In the genomic region with DNA sequence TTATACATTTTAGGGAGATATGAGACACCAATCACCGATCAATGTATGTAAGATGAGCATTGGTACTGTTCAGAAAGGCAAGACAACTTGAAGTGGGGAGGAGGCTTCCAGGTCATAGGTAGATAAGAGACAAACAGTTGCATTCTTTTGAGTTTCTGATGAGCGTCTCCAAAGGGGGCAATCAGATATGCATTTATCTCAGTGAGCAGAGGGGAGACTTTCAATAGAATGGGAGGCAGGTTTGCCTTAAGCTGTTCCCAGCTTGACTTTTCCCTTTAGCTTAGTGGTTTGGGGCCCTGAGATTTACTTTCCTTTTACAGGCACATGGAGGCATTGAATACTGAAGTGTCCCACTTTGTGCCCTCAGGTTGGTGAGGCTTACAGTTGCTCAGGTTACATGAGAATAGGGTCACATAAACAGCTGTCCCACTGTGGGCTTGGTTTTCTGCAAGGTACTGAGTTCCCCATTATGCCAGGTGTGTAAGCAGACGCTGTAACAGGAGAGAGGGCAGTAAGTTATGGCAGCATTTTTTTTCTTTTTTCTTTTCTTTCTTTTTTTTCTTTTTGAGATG, we compare ENCODE assay signal across 1 cellular context.
TF ChIP-seq lines count a peak whose summit lies in the region.

No MANE protein-coding gene starts in this region.

TF ChIP-seq in K562, 482 proteins besides CTCF, POLR2A, EP300 and RAD21 (continued from another document and continues in another):
- TF ChIP-seq, protein P1, sequence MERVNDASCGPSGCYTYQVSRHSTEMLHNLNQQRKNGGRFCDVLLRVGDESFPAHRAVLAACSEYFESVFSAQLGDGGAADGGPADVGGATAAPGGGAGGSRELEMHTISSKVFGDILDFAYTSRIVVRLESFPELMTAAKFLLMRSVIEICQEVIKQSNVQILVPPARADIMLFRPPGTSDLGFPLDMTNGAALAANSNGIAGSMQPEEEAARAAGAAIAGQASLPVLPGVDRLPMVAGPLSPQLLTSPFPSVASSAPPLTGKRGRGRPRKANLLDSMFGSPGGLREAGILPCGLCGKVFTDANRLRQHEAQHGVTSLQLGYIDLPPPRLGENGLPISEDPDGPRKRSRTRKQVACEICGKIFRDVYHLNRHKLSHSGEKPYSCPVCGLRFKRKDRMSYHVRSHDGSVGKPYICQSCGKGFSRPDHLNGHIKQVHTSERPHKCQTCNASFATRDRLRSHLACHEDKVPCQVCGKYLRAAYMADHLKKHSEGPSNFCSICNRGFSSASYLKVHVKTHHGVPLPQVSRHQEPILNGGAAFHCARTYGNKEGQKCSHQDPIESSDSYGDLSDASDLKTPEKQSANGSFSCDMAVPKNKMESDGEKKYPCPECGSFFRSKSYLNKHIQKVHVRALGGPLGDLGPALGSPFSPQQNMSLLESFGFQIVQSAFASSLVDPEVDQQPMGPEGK (CRISPR knock-in tag; IDR thresholded peaks at IDR 0.05; ENCODE audit: borderline replicate concordance): no peak
- TF ChIP-seq ZNF384 (IDR thresholded peaks at IDR 0.05; ENCODE audit: low read depth, low read length): no peak
- TF ChIP-seq ZNF24 (IDR thresholded peaks at IDR 0.05): no peak
- TF ChIP-seq, protein P2, sequence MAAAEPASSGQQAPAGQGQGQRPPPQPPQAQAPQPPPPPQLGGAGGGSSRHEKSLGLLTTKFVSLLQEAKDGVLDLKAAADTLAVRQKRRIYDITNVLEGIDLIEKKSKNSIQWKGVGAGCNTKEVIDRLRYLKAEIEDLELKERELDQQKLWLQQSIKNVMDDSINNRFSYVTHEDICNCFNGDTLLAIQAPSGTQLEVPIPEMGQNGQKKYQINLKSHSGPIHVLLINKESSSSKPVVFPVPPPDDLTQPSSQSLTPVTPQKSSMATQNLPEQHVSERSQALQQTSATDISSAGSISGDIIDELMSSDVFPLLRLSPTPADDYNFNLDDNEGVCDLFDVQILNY (CRISPR knock-in tag; IDR thresholded peaks at IDR 0.05): 0 out of 2 replicates have a peak, but pooled peaks have one; percentile 58
- TF ChIP-seq ZNF224 (CRISPR knock-in tag; IDR thresholded peaks at IDR 0.05): no peak
- no peak for TF ChIP-seq ZFP1 (CRISPR knock-in tag; IDR thresholded peaks at IDR 0.05)
- no peak for TF ChIP-seq GTF2F1 (IDR thresholded peaks at IDR 0.05; ENCODE audit: low read depth, low read length)
- TF ChIP-seq GATAD2A (IDR thresholded peaks at IDR 0.05): no peak
- TF ChIP-seq JUNB (CRISPR knock-in tag; conservative IDR thresholded peaks at IDR 0.05): no peak
- no peak for TF ChIP-seq RNF2 (IDR thresholded peaks at IDR 0.05)
- no peak for TF ChIP-seq ZBED1 (IDR thresholded peaks at IDR 0.05)
- TF ChIP-seq, protein P3, sequence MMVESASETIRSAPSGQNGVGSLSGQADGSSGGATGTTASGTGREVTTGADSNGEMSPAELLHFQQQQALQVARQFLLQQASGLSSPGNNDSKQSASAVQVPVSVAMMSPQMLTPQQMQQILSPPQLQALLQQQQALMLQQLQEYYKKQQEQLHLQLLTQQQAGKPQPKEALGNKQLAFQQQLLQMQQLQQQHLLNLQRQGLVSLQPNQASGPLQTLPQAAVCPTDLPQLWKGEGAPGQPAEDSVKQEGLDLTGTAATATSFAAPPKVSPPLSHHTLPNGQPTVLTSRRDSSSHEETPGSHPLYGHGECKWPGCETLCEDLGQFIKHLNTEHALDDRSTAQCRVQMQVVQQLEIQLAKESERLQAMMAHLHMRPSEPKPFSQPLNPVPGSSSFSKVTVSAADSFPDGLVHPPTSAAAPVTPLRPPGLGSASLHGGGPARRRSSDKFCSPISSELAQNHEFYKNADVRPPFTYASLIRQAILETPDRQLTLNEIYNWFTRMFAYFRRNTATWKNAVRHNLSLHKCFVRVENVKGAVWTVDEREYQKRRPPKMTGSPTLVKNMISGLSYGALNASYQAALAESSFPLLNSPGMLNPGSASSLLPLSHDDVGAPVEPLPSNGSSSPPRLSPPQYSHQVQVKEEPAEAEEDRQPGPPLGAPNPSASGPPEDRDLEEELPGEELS (CRISPR knock-in tag; IDR thresholded peaks at IDR 0.05; ENCODE audit: borderline replicate concordance): no peak
- TF ChIP-seq, protein P4, sequence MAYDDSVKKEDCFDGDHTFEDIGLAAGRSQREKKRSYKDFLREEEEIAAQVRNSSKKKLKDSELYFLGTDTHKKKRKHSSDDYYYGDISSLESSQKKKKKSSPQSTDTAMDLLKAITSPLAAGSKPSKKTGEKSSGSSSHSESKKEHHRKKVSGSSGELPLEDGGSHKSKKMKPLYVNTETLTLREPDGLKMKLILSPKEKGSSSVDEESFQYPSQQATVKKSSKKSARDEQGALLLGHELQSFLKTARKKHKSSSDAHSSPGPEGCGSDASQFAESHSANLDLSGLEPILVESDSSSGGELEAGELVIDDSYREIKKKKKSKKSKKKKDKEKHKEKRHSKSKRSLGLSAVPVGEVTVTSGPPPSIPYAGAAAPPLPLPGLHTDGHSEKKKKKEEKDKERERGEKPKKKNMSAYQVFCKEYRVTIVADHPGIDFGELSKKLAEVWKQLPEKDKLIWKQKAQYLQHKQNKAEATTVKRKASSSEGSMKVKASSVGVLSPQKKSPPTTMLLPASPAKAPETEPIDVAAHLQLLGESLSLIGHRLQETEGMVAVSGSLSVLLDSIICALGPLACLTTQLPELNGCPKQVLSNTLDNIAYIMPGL (CRISPR knock-in tag; IDR thresholded peaks at IDR 0.05): no peak
- TF ChIP-seq ETV5 (CRISPR knock-in tag; IDR thresholded peaks at IDR 0.05; ENCODE audit: low read depth): no peak
- TF ChIP-seq ZNF316 (IDR thresholded peaks at IDR 0.05): no peak
- TF ChIP-seq NUFIP1 (IDR thresholded peaks at IDR 0.05; ENCODE audit: partially characterized antibody): no peak
- TF ChIP-seq, protein P5, sequence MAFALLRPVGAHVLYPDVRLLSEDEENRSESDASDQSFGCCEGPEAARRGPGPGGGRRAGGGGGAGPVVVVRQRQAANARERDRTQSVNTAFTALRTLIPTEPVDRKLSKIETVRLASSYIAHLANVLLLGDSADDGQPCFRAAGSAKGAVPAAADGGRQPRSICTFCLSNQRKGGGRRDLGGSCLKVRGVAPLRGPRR (CRISPR knock-in tag; IDR thresholded peaks at IDR 0.05): no peak
- TF ChIP-seq, protein P6, sequence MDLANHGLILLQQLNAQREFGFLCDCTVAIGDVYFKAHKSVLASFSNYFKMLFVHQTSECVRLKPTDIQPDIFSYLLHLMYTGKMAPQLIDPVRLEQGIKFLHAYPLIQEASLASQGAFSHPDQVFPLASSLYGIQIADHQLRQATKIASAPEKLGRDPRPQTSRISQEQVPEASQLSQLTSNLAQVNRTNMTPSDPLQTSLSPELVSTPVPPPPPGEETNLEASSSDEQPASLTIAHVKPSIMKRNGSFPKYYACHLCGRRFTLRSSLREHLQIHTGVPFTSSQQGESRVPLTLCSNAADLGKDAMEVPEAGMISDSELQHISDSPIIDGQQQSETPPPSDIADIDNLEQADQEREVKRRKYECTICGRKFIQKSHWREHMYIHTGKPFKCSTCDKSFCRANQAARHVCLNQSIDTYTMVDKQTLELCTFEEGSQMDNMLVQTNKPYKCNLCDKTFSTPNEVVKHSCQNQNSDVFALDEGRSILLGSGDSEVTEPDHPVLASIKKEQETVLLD (IDR thresholded peaks at IDR 0.05): no peak
- TF ChIP-seq, protein P7, sequence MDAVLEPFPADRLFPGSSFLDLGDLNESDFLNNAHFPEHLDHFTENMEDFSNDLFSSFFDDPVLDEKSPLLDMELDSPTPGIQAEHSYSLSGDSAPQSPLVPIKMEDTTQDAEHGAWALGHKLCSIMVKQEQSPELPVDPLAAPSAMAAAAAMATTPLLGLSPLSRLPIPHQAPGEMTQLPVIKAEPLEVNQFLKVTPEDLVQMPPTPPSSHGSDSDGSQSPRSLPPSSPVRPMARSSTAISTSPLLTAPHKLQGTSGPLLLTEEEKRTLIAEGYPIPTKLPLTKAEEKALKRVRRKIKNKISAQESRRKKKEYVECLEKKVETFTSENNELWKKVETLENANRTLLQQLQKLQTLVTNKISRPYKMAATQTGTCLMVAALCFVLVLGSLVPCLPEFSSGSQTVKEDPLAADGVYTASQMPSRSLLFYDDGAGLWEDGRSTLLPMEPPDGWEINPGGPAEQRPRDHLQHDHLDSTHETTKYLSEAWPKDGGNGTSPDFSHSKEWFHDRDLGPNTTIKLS (IDR thresholded peaks at IDR 0.05; ENCODE audit: borderline replicate concordance, low read depth): no peak
- TF ChIP-seq SRSF7 (optimal IDR thresholded peaks at IDR 0.05; ENCODE audit: low read depth, low read length): no peak
- peak; percentile 6; the same call in 1 of the 2 replicates for TF ChIP-seq KAT7 (CRISPR knock-in tag; IDR thresholded peaks at IDR 0.05; ENCODE audit: borderline replicate concordance)
- no peak for TF ChIP-seq SMC3 (conservative IDR thresholded peaks at IDR 0.05; ENCODE audit: insufficient read depth, low read depth, low read length)
- TF ChIP-seq ZKSCAN8 (CRISPR knock-in tag; IDR thresholded peaks at IDR 0.05): no peak
- no peak for TF ChIP-seq TAF1 (IDR thresholded peaks at IDR 0.05; ENCODE audit: control insufficient read depth, extremely low read depth, insufficient read depth, low read length, severe bottlenecking)
- TF ChIP-seq, protein P8, sequence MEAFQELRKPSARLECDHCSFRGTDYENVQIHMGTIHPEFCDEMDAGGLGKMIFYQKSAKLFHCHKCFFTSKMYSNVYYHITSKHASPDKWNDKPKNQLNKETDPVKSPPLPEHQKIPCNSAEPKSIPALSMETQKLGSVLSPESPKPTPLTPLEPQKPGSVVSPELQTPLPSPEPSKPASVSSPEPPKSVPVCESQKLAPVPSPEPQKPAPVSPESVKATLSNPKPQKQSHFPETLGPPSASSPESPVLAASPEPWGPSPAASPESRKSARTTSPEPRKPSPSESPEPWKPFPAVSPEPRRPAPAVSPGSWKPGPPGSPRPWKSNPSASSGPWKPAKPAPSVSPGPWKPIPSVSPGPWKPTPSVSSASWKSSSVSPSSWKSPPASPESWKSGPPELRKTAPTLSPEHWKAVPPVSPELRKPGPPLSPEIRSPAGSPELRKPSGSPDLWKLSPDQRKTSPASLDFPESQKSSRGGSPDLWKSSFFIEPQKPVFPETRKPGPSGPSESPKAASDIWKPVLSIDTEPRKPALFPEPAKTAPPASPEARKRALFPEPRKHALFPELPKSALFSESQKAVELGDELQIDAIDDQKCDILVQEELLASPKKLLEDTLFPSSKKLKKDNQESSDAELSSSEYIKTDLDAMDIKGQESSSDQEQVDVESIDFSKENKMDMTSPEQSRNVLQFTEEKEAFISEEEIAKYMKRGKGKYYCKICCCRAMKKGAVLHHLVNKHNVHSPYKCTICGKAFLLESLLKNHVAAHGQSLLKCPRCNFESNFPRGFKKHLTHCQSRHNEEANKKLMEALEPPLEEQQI (IDR thresholded peaks at IDR 0.05): no peak
- TF ChIP-seq, protein P9, sequence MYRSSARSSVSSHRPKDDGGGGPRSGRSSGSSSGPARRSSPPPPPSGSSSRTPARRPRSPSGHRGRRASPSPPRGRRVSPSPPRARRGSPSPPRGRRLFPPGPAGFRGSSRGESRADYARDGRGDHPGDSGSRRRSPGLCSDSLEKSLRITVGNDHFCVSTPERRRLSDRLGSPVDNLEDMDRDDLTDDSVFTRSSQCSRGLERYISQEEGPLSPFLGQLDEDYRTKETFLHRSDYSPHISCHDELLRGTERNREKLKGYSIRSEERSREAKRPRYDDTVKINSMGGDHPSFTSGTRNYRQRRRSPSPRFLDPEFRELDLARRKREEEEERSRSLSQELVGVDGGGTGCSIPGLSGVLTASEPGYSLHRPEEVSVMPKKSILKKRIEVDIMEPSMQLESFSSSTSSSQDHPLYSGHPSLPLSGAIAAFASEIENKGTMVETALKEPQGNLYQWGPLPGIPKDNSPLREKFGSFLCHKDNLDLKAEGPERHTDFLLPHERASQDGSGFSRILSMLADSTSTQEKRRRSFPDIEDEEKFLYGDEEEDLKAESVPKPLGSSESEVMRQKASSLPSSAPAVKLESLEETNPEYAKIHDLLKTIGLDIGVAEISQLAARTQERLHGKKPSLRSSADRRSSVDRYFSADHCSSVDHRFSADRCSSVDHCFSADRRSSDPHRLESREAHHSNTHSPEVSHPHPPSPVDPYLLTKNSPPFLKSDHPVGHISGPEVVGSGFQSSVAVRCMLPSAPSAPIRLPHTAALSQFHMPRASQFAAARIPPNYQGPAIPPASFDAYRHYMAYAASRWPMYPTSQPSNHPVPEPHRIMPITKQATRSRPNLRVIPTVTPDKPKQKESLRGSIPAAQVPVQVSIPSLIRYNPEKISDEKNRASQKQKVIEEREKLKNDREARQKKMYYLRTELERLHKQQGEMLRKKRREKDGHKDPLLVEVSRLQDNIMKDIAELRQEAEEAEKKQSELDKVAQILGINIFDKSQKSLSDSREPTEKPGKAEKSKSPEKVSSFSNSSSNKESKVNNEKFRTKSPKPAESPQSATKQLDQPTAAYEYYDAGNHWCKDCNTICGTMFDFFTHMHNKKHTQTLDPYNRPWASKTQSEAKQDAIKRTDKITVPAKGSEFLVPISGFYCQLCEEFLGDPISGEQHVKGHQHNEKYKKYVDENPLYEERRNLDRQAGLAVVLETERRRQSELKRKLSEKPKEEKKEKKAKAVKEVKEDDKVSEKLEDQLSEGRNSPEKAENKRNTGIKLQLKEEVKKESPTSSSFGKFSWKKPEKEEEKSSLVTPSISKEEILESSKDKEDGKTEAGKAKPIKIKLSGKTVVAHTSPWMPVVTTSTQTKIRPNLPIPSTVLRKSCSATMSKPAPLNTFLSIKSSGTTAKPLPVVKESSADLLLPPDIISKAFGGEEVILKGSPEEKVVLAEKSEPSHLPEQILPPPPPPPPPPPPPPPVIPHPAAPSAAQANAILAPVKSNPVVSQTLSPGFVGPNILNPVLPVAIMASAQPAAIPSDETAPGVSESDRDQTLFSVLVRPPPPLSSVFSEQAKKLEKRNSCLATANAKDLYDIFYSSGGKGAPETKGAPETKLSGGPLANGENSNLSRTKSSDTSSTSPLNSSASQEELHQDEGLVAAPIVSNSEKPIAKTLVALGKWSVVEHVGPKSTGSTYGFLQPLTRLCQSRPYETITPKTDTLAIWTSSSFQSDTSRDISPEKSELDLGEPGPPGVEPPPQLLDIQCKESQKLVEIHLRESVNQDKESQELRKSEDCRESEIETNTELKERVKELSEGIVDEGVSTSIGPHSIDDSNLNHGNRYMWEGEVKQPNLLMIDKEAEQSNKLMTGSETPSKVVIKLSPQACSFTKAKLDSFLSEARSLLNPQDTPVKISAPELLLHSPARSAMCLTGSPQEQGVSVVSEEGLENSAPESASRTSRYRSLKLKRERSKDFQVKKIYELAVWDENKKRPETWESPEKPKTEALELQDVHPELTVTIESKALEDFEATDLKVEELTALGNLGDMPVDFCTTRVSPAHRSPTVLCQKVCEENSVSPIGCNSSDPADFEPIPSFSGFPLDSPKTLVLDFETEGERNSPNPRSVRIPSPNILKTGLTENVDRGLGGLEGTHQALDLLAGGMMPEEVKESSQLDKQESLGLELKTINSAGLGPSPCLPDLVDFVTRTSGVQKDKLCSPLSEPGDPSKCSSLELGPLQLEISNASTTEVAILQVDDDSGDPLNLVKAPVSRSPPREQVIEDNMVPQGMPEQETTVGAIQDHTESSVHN (IDR thresholded peaks at IDR 0.05; ENCODE audit: borderline replicate concordance in 1 of 2, low read depth in 1 of 2): no peak
- TF ChIP-seq NR2C1 (IDR thresholded peaks at IDR 0.05): no peak
- TF ChIP-seq NR2C1 (tag; IDR thresholded peaks at IDR 0.05): no peak
- no peak for TF ChIP-seq MCM5 (IDR thresholded peaks at IDR 0.05; ENCODE audit: low read depth)
- no peak for TF ChIP-seq NR3C1 (CRISPR knock-in tag; IDR thresholded peaks at IDR 0.05)
- no peak for TF ChIP-seq BRCA1 (IDR thresholded peaks at IDR 0.05)
- no peak for TF ChIP-seq BRCA1 (CRISPR knock-in tag; IDR thresholded peaks at IDR 0.05)
- no peak for TF ChIP-seq TARDBP (IDR thresholded peaks at IDR 0.05)
- TF ChIP-seq RBM34 (IDR thresholded peaks at IDR 0.05; ENCODE audit: borderline replicate concordance, insufficient read depth, low read length): no peak
- TF ChIP-seq GABPB1 (CRISPR knock-in tag; IDR thresholded peaks at IDR 0.05): 0 out of 2 replicates have a peak, but pooled peaks have one; percentile 7
- TF ChIP-seq MYC (IDR thresholded peaks at IDR 0.05; ENCODE audit: low read depth, low read length): no peak
- TF ChIP-seq MYC (CRISPR knock-in tag; IDR thresholded peaks at IDR 0.05; ENCODE audit: borderline replicate concordance, low read depth): no peak
- TF ChIP-seq DACH1 (IDR thresholded peaks at IDR 0.05; ENCODE audit: partially characterized antibody): no peak
- peak; percentile 3; the same call in 1 of the 2 replicates for TF ChIP-seq CBFA2T2 (conservative IDR thresholded peaks at IDR 0.05)
